Comparison of ENCODE assay signal across 1 cellular context in genomic region chr2:157825885-157826284, GRCh38.
TF ChIP-seq lines count a peak whose summit lies in the region.

No MANE protein-coding gene starts in this region.

TF ChIP-seq in HepG2, 621 proteins besides CTCF, POLR2A, EP300 and RAD21 (continued from another document):
- TF ChIP-seq IKZF5 (CRISPR knock-in tag; IDR thresholded peaks at IDR 0.05) (no peak), NR2C2 (CRISPR knock-in tag; IDR thresholded peaks at IDR 0.05; ENCODE audit: borderline replicate concordance) (no peak), ZNF335 (CRISPR knock-in tag; IDR thresholded peaks at IDR 0.05) (no peak)
TF ChIP-seq in HepG2: peak in this region for 0.
